In genomic region chr7:151759591-151760042, GRCh38 we compare ENCODE assay signal across 8 cellular contexts.
DNase-seq lines count a peak whose midpoint lies in the region; ATAC-seq and TF ChIP-seq lines count a peak whose summit lies in the region.

No MANE protein-coding gene starts in this region.

- RAD21 ChIA-PET in HCT116 (lab: Charles Lee; ENCODE audit: low non-redundant PET in 1 of 2, low total read pairs in 2 of 2, uncharacterized antibody in 2 of 2, unreplicated experiment in 2 of 2), result no interaction called here

- H2BK120ac ChIP-seq in mesenchymal stem cell (ENCODE audit: low read depth, low read length), result no peak overlapping the region

- H3K9me3 Mint-ChIP-seq in stimulated activated naive CD8-positive, alpha-beta T cell treated with anti-CD3 and anti-CD28 coated beads, Interleukin-15, amount 100 ng/mL, for 72 hours, result no peaks in the 10 kb centered on the region

- no peak for TF ChIP-seq RAD21 in HCT116 (IDR thresholded peaks at IDR 0.05; ENCODE audit: low read depth)

- H3K27ac ChIP-seq in HCT116 (ENCODE audit: low read depth, low read length) (no peak overlapping the region), mesenchymal stem cell (ENCODE audit: low read length, poor library complexity, severe bottlenecking) (no peak overlapping the region)
- H3K27ac ChIP-seq in effector memory CD4-positive, alpha-beta T cell (ENCODE audit: insufficient read depth, low read length, poor library complexity, severe bottlenecking), result no peak overlapping the region

- no peak overlapping the region for H3K9ac ChIP-seq in HCT116 (ENCODE audit: low read length)
- no peak overlapping the region for H3K9ac ChIP-seq in mesenchymal stem cell (ENCODE audit: low read length)

- POLR2A ChIA-PET in HCT116 (lab: Charles Lee), result no interaction called here

- no peak overlapping the region for H3K4ac ChIP-seq in mesenchymal stem cell (ENCODE audit: low read depth in 1 of 2, low read length in 2 of 2)

- H3K79me2 ChIP-seq in HCT116 (ENCODE audit: insufficient read depth, low read length), result no peaks in the 10 kb centered on the region

- H3K27me3 Mint-ChIP-seq in stimulated activated naive CD8-positive, alpha-beta T cell treated with anti-CD3 and anti-CD28 coated beads, Interleukin-15, amount 100 ng/mL, for 72 hours, result no peaks in the 10 kb centered on the region

- H2AK5ac ChIP-seq in mesenchymal stem cell (ENCODE audit: low read length, severe bottlenecking), result no peak overlapping the region

- CTCF ChIA-PET in HCT116 (lab: Charles Lee), result interaction anchor here (0.8 to 4.4 kb wide), 5 partner anchors 14 to 310 kb away, joined by 3 to 17 read pairs (median 3); no protein-coding TSS in a partner anchor

- intact Hi-C loops in HCT116 (cut with micrococcal nuclease), result loop anchor here (1.0 to 10.0 kb wide), 6 partner anchors 118 to 445 kb away; partner anchors contain the start of gene PRKAG2

- no peak for TF ChIP-seq POLR2A in HCT116 (IDR thresholded peaks at IDR 0.05; ENCODE audit: borderline replicate concordance, extremely low read depth, insufficient read depth, insufficient read length)

- H3K36me3 ChIP-seq in HCT116 (ENCODE audit: control insufficient read depth in 1 of 2, insufficient read depth in 2 of 2, low read length in 2 of 2) (no peaks in the 10 kb centered on the region), mesenchymal stem cell (ENCODE audit: control insufficient read depth in 1 of 2, insufficient read depth in 2 of 2, low read depth in 1 of 2, low read length in 2 of 2) (no peaks in the 10 kb centered on the region)
- no peaks in the 10 kb centered on the region for H3K36me3 ChIP-seq in effector memory CD4-positive, alpha-beta T cell (ENCODE audit: control insufficient read depth, insufficient read depth, low read length)

- ATAC-seq in HCT116 (peak; percentile 73), HG02623 (IDR thresholded peaks at IDR 0.05; ENCODE audit: unreplicated experiment) (no peak)
- ATAC-seq in stimulated activated naive CD8-positive, alpha-beta T cell treated with anti-CD3 and anti-CD28 coated beads, Interleukin-15, amount 100 ng/mL, for 72 hours, result no peak

- H3K79me1 ChIP-seq in mesenchymal stem cell (replicated peaks; ENCODE audit: low read length, poor library complexity, severe bottlenecking), result no peaks in the 10 kb centered on the region

- no peak overlapping the region for H2BK15ac ChIP-seq in mesenchymal stem cell (ENCODE audit: low read depth, poor library complexity, severe bottlenecking)

- DNase-seq in DMS 273 treated with DMSO at 0.1 percent for 48 hours (lab: John Stamatoyannopoulos, UW) (peak; percentile 28), HCT116 (ENCODE audit: low read depth, low spot score) (peak; percentile 57), NCI-H2227 (lab: John Stamatoyannopoulos, UW; ENCODE audit: unreplicated experiment) (peak; percentile 81), mesenchymal stem cell (peak; percentile 68)
- peak; percentile 58 to 65 for DNase-seq in activated CD4-positive, alpha-beta T cell treated with anti-CD3 and anti-CD28 coated beads, Interleukin-2, amount 50 U/mL, for 48 hours
- DNase-seq in effector memory CD4-positive, alpha-beta T cell, result peak; percentile 13 to 38 (median 24)
- DNase-seq in stimulated activated naive CD8-positive, alpha-beta T cell treated with anti-CD3 and anti-CD28 coated beads, Interleukin-15, amount 100 ng/mL, for 72 hours, result peak; percentile 58 to 66

- H3K14ac ChIP-seq in mesenchymal stem cell (ENCODE audit: low read length in 2 of 2), result no peak overlapping the region

- H4K8ac ChIP-seq in mesenchymal stem cell (ENCODE audit: low read length), result no peak overlapping the region

- H3K9me3 ChIP-seq in HCT116 (ENCODE audit: control insufficient read depth in 1 of 2, insufficient read depth in 1 of 2, low read depth in 1 of 2, low read length in 2 of 2) (no peaks in the 10 kb centered on the region), mesenchymal stem cell (ENCODE audit: control insufficient read depth, low read length) (no peaks in the 10 kb centered on the region)
- no peaks in the 10 kb centered on the region for H3K9me3 ChIP-seq in effector memory CD4-positive, alpha-beta T cell (ENCODE audit: control insufficient read depth, low read length)

- H3K4me2 ChIP-seq in HCT116 (ENCODE audit: low read length), result no peak overlapping the region
- H3K4me2 ChIP-seq in mesenchymal stem cell (ENCODE audit: low read length, poor library complexity, severe bottlenecking), result no peak overlapping the region

- H3K27me3 ChIP-seq in HCT116 (ENCODE audit: insufficient read depth, low read length) (no peaks in the 10 kb centered on the region), mesenchymal stem cell (ENCODE audit: control insufficient read depth in 1 of 2, insufficient read depth in 1 of 2, low read length in 2 of 2) (peaks cover 17 to 43% of the 10 kb centered on the region in 2 experiments)
- no peaks in the 10 kb centered on the region for H3K27me3 ChIP-seq in effector memory CD4-positive, alpha-beta T cell (replicated peaks; ENCODE audit: control insufficient read depth, insufficient read depth, low read length, poor library complexity, severe bottlenecking)

- peaks cover 21 to 38% of the 10 kb centered on the region in 2 experiments for H3K4me1 ChIP-seq in HCT116 (ENCODE audit: control insufficient read depth in 1 of 2, insufficient read depth in 2 of 2, low read length in 2 of 2)
- peaks cover 11% of the 10 kb centered on the region for H3K4me1 ChIP-seq in effector memory CD4-positive, alpha-beta T cell (ENCODE audit: control insufficient read depth, insufficient read depth, low read length, poor library complexity, severe bottlenecking)
- H3K4me1 ChIP-seq in mesenchymal stem cell (ENCODE audit: control insufficient read depth, insufficient read depth, low read depth, low read length), result peaks cover 26% of the 10 kb centered on the region

- no TSS peak for BruUV-seq in HCT116 (replicated peaks; lab: Mats Ljungman, UMichigan)

- no peak overlapping the region for H3K4me3 Mint-ChIP-seq in stimulated activated naive CD8-positive, alpha-beta T cell treated with anti-CD3 and anti-CD28 coated beads, Interleukin-15, amount 100 ng/mL, for 72 hours

- no peak overlapping the region for H4K91ac ChIP-seq in mesenchymal stem cell (ENCODE audit: low read length)

- H3K27ac Mint-ChIP-seq in stimulated activated naive CD8-positive, alpha-beta T cell treated with anti-CD3 and anti-CD28 coated beads, Interleukin-15, amount 100 ng/mL, for 72 hours, result no peak overlapping the region

- H4K20me1 ChIP-seq in HCT116 (ENCODE audit: insufficient read depth), result no peaks in the 10 kb centered on the region

- TF ChIP-seq CTCF in HCT116 (IDR thresholded peaks at IDR 0.05 in 2 of 3, conservative IDR thresholded peaks at IDR 0.05 in 1 of 3; ENCODE audit: borderline replicate concordance in 1 of 3, insufficient read depth in 1 of 3, low read depth in 2 of 3, low read length in 2 of 3), result peak in 2 of 3 experiments; percentile 91 to 93; a peak in 4 of 6 replicates

- H3K9me2 ChIP-seq in HCT116 (ENCODE audit: insufficient read depth), result no peaks in the 10 kb centered on the region

- H3K4me3 ChIP-seq in HCT116 (replicated peaks in 1 of 2; ENCODE audit: low read depth in 1 of 2, low read length in 2 of 2), result no peak overlapping the region
- H3K4me3 ChIP-seq in effector memory CD4-positive, alpha-beta T cell (ENCODE audit: insufficient read depth, low read depth, low read length, poor library complexity, severe bottlenecking), result no peak overlapping the region
- no peak overlapping the region for H3K4me3 ChIP-seq in mesenchymal stem cell (ENCODE audit: insufficient read depth in 1 of 2, low read depth in 1 of 2, low read length in 2 of 2)

- H2AFZ ChIP-seq in HCT116 (ENCODE audit: low read depth, low read length, poor library complexity, severe bottlenecking) (no peak overlapping the region), mesenchymal stem cell (ENCODE audit: low read depth, low read length) (no peak overlapping the region)

- peak overlapping the region in 1 of 2 experiments; percentile 31 for H2BK12ac ChIP-seq in mesenchymal stem cell (ENCODE audit: low read length in 2 of 2)

- no peak overlapping the region for H3K23ac ChIP-seq in mesenchymal stem cell (ENCODE audit: low read length in 2 of 2)

- H2BK5ac ChIP-seq in mesenchymal stem cell (ENCODE audit: low read depth, low read length, poor library complexity, severe bottlenecking), result no peak overlapping the region

- 45% methylated on average over 7 of the region's 9 CpGs for WGBS in mesenchymal stem cell

- H3K18ac ChIP-seq in mesenchymal stem cell (ENCODE audit: low read depth in 1 of 2, low read length in 2 of 2), result peak overlapping the region in 1 of 2 experiments; percentile 11

- H3K4me1 Mint-ChIP-seq in stimulated activated naive CD8-positive, alpha-beta T cell treated with anti-CD3 and anti-CD28 coated beads, Interleukin-15, amount 100 ng/mL, for 72 hours, result peaks cover 39% of the 10 kb centered on the region

TF ChIP-seq in HCT116, 20 proteins besides CTCF, POLR2A, EP300 and RAD21 (continues in another document):
- TF ChIP-seq FOSL1 (IDR thresholded peaks at IDR 0.05; ENCODE audit: low read depth) (no peak), EZH2 (IDR thresholded peaks at IDR 0.05) (no peak), ELF1 (IDR thresholded peaks at IDR 0.05; ENCODE audit: borderline replicate concordance, low read depth) (no peak), EZH2phosphoT487 (IDR thresholded peaks at IDR 0.05; ENCODE audit: borderline replicate concordance) (no peak), ATF3 (IDR thresholded peaks at IDR 0.05) (no peak), ZBTB33 (IDR thresholded peaks at IDR 0.05; ENCODE audit: extremely low read depth, insufficient replicate concordance, low read length) (no peak), SP1 (IDR thresholded peaks at IDR 0.05; ENCODE audit: low read depth) (no peak), CEBPB (IDR thresholded peaks at IDR 0.05; ENCODE audit: low read depth) (no peak)

Comparison
In these comparisons a context has a peak if more than half of its experiments do, and no peak if none do; other contexts are left out.
1. DNase-seq: peak in every context shown above with its lines; median percentile 81 in NCI-H2227; 68 in mesenchymal stem cell; 62 in stimulated activated naive CD8-positive, alpha-beta T cell treated with anti-CD3 and anti-CD28 coated beads, Interleukin-15, amount 100 ng/mL, for 72 hours; 62 in activated CD4-positive, alpha-beta T cell treated with anti-CD3 and anti-CD28 coated beads, Interleukin-2, amount 50 U/mL, for 48 hours; 57 in HCT116; 28 in DMS 273 treated with DMSO at 0.1 percent for 48 hours; 24 in effector memory CD4-positive, alpha-beta T cell.